16 cellular contexts compared by ENCODE assay signal in the genomic region with DNA sequence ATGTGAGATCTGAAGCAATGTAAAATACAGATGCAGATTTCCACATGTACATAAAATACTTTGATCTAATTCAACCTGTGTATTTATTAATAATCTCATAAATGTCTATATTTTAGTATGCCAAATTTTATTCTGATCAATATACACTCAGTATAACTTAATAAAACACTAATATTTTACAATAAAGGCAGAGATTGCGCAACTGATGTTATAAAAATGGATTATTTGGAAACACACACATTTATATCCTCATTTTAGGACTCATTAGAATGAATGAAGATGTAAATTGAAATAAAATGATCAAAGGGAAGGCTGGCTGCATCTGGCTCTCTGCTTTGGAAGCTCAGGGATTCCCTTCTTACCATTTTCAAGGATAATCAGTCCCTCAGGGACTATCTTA.
DNase-seq lines count a peak whose midpoint lies in the region; ATAC-seq and TF ChIP-seq lines count a peak whose summit lies in the region.
"Had no signal": no experiment of that assay in that cellular context is flagged by ENCODE, and none has a peak within 500 bp of the region (broad histone marks: within the 10 kb centered on the region; RNA-seq: fewer than 3 reads in every experiment).

No MANE protein-coding gene starts in this region.

- TF ChIP-seq POLR2A in transverse colon (IDR thresholded peaks at IDR 0.05), result no peak

- H3K36me3 ChIP-seq in transverse colon, result no peaks in the 10 kb centered on the region
- H3K36me3 ChIP-seq: BLaER1 treated with 17β-estradiol and CSF1 and Interleukin-3, amounts not matched to agents 10 nM and 100 nM had no signal

- ATAC-seq in stimulated activated naive CD8-positive, alpha-beta T cell treated with anti-CD3 and anti-CD28 coated beads, Interleukin-15, amount 100 ng/mL, for 72 hours, result no peak

- TF ChIP-seq EP300 in transverse colon (IDR thresholded peaks at IDR 0.05; ENCODE audit: low read depth), result no peak

- H3K4me3 ChIP-seq in transverse colon, result no peak overlapping the region
- H3K4me3 ChIP-seq: BLaER1 treated with 17β-estradiol and CSF1 and Interleukin-3, amounts not matched to agents 10 nM and 100 nM; GM23248 had no signal

- H3K27ac Mint-ChIP-seq in osteocyte (ENCODE audit: unreplicated experiment), result peak overlapping the region; percentile 58
- H3K27ac Mint-ChIP-seq in stimulated activated naive CD8-positive, alpha-beta T cell treated with anti-CD3 and anti-CD28 coated beads, Interleukin-15, amount 100 ng/mL, for 72 hours, result no peak overlapping the region
- H3K27ac Mint-ChIP-seq: CD4-positive, CD25-positive, alpha-beta regulatory T cell had no signal

- H3K4me3 Mint-ChIP-seq in osteocyte (ENCODE audit: unreplicated experiment), result no peak overlapping the region
- H3K4me3 Mint-ChIP-seq in stimulated activated naive CD8-positive, alpha-beta T cell treated with anti-CD3 and anti-CD28 coated beads, Interleukin-15, amount 100 ng/mL, for 72 hours, result no peak overlapping the region
- H3K4me3 Mint-ChIP-seq: CD4-positive, CD25-positive, alpha-beta regulatory T cell had no signal

- in situ Hi-C loops in transverse colon (cut with MboI; ENCODE audit: low pct_ligation_motif_present in 1 of 4, low pct_unique_long_range_greater_than_20kb in 1 of 4, low sequenced_read_pairs in 3 of 4), result no loop called here

- no peaks in the 10 kb centered on the region for H3K27me3 ChIP-seq in transverse colon
- H3K27me3 ChIP-seq: BLaER1 treated with 17β-estradiol and CSF1 and Interleukin-3, amounts not matched to agents 10 nM and 100 nM had no signal

- WGBS in transverse colon (ENCODE audit: low coverage in 1 of 2), 2 donors, result 67 to 74% methylated on average over 1 of the region's 1 CpG

- H3K27ac ChIP-seq in transverse colon, result no peak overlapping the region
- H3K27ac ChIP-seq: 22Rv1; BLaER1 treated with 17β-estradiol and CSF1 and Interleukin-3, amounts not matched to agents 10 nM and 100 nM; GM23248 had no signal

- DNase-seq in DMS 273 (lab: John Stamatoyannopoulos, UW; ENCODE audit: unreplicated experiment), result peak; percentile 81
- DNase-seq in DMS 273 treated with DMSO at 0.1 percent for 48 hours (lab: John Stamatoyannopoulos, UW), result no peak
- DNase-seq in NCI-H82 (lab: John Stamatoyannopoulos, UW), result peak; percentile 62
- no peak for DNase-seq in NCI-H82 treated with DMSO at 0.1 percent for 48 hours (lab: John Stamatoyannopoulos, UW; ENCODE audit: unreplicated experiment)
- peak; percentile 72 for DNase-seq in NCI-H69 (lab: John Stamatoyannopoulos, UW)
- no peak for DNase-seq in osteocyte (ENCODE audit: extremely low spot score, unreplicated experiment)
- no peak for DNase-seq in stimulated activated naive CD8-positive, alpha-beta T cell treated with anti-CD3 and anti-CD28 coated beads, Interleukin-15, amount 100 ng/mL, for 72 hours
- DNase-seq in transverse colon, result no peak
- DNase-seq: CD4-positive, CD25-positive, alpha-beta regulatory T cell; DMS153; DMS79 treated with DMSO at 0.1 percent for 48 hours; EL; GM23248; H7 had no signal

- intact Hi-C loops in transverse colon (cut with DNase I; ENCODE audit: low total_unique reads), result no loop called here

- peaks cover 5% of the 10 kb centered on the region for H3K9me3 Mint-ChIP-seq in osteocyte (ENCODE audit: unreplicated experiment)
- peaks cover 6 to 13% of the 10 kb centered on the region in 2 donors for H3K9me3 Mint-ChIP-seq in stimulated activated naive CD8-positive, alpha-beta T cell treated with anti-CD3 and anti-CD28 coated beads, Interleukin-15, amount 100 ng/mL, for 72 hours

- no peaks in the 10 kb centered on the region for H3K27me3 Mint-ChIP-seq in osteocyte (ENCODE audit: unreplicated experiment)
- no peaks in the 10 kb centered on the region for H3K27me3 Mint-ChIP-seq in stimulated activated naive CD8-positive, alpha-beta T cell treated with anti-CD3 and anti-CD28 coated beads, Interleukin-15, amount 100 ng/mL, for 72 hours
- H3K27me3 Mint-ChIP-seq: CD4-positive, CD25-positive, alpha-beta regulatory T cell had no signal

- no peaks in the 10 kb centered on the region for H3K4me1 ChIP-seq in transverse colon
- H3K4me1 ChIP-seq: BLaER1 treated with 17β-estradiol and CSF1 and Interleukin-3, amounts not matched to agents 10 nM and 100 nM had no signal

- no peak for TF ChIP-seq CTCF in osteocyte (IDR thresholded peaks at IDR 0.05)
- TF ChIP-seq CTCF in transverse colon (IDR thresholded peaks at IDR 0.05), result no peak

- H3K9me3 ChIP-seq in transverse colon, result no peaks in the 10 kb centered on the region
- H3K9me3 ChIP-seq: BLaER1 treated with 17β-estradiol and CSF1 and Interleukin-3, amounts not matched to agents 10 nM and 100 nM had no signal

- peaks cover 73% of the 10 kb centered on the region for H3K4me1 Mint-ChIP-seq in osteocyte (ENCODE audit: unreplicated experiment)
- H3K4me1 Mint-ChIP-seq in stimulated activated naive CD8-positive, alpha-beta T cell treated with anti-CD3 and anti-CD28 coated beads, Interleukin-15, amount 100 ng/mL, for 72 hours, result no peaks in the 10 kb centered on the region
- H3K4me1 Mint-ChIP-seq: CD4-positive, CD25-positive, alpha-beta regulatory T cell had no signal

- peaks cover 7% of the 10 kb centered on the region for H3K36me3 Mint-ChIP-seq in osteocyte (ENCODE audit: unreplicated experiment)
- H3K36me3 Mint-ChIP-seq: CD4-positive, CD25-positive, alpha-beta regulatory T cell had no signal

Comparison
In these comparisons a context has a peak if more than half of its experiments do, and no peak if none do; other contexts are left out.
1. DNase-seq: peak in DMS 273 (single experiment), NCI-H82 (single experiment) and NCI-H69 (single experiment); none in DMS 273 treated with DMSO at 0.1 percent for 48 hours (single experiment), NCI-H82 treated with DMSO at 0.1 percent for 48 hours (single experiment), osteocyte (single experiment), stimulated activated naive CD8-positive, alpha-beta T cell treated with anti-CD3 and anti-CD28 coated beads, Interleukin-15, amount 100 ng/mL, for 72 hours (0 of 2) and transverse colon (single experiment).